ENCODE assay signal across 8 cellular contexts in the genomic region with DNA sequence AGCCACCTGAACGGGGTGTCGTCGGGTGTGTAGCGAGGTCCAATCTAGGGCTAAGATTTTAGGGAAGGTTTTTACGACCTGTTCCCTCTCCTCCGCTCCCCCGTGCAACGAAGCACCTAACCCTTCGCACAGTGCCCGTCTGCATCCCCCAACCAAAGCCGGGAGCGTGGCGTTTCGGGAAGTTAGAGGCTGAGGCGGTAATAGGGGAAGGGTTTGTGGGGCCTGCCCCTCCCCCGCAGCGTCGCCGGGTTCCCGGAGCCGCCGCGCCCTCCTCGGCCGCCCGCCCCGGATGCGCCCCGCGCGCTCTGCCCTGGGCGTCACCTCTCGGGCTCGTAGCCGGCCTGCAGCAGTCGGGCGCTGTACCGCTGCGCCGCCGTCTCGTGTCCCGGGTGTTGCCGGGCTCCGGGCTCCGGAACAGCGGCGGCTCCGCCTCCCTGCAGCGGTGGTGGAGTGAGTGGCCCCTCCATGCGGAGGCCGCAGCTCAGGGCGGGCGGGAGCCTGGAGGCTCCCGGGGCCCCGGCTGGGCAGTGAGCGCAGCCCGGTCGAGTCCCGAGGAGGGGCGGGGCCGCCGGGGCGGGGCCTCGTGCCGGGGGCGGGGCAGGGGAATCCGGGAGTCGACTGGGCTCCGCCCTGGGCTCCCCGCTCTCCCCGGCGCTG. TPM values are rescaled to one million over a fixed set of nuclear protein-coding genes. Genes with fewer than 3 reads are reported as not detected.
DNase-seq lines count a peak whose midpoint lies in the region; ATAC-seq, FAIRE-seq and TF ChIP-seq lines count a peak whose summit lies in the region.

Gene IMPDH1 (minus strand): TSS at position 548 of the 657 bp plus-strand sequence. CDS start 81 bp downstream, at position 467.

- no peak for TF ChIP-seq CTCF in GM10266 (IDR thresholded peaks at IDR 0.05; ENCODE audit: control insufficient read depth, insufficient read depth, low read depth, missing control alignments)
- no peak for TF ChIP-seq CTCF in astrocyte of the spinal cord (IDR thresholded peaks at IDR 0.05; ENCODE audit: low read depth, low read length)
- TF ChIP-seq CTCF in gastrocnemius medialis (IDR thresholded peaks at IDR 0.05 in 4 of 5, conservative IDR thresholded peaks at IDR 0.05 in 1 of 5), result no peak

- DNase-seq in GM10266 (ENCODE audit: extremely low spot score), result peak; percentile 97
- peak; percentile 97 for DNase-seq in H54 (ENCODE audit: insufficient read length, low spot score)
- peak; percentile 76 for DNase-seq in M059J (ENCODE audit: low read depth)
- DNase-seq in T-helper 9 cell, result peak; percentile 86
- peak; percentile 79 for DNase-seq in astrocyte of the spinal cord (ENCODE audit: low read depth, low spot score)
- DNase-seq in gastrocnemius medialis, result peak; percentile 64 to 72
- DNase-seq in cortex of kidney (lab: John Stamatoyannopoulos, UW), result no peak

- in situ Hi-C loops in astrocyte of the spinal cord (cut with HindIII; ENCODE audit: low sequenced_read_pairs), result no loop called here
- in situ Hi-C loops in gastrocnemius medialis (cut with MboI; ENCODE audit: low sequenced_read_pairs in 4 of 4), result no loop called here

- no peak for FAIRE-seq in H54 (lab: Jason Lieb, UNC)

- H3K9me3 ChIP-seq in gastrocnemius medialis, result no peaks in the 10 kb centered on the region

- no peaks in the 10 kb centered on the region for H3K36me3 ChIP-seq in gastrocnemius medialis

- TF ChIP-seq POLR2A in H54 (IDR thresholded peaks at IDR 0.05; ENCODE audit: low read depth, low read length), result peak; percentile 63
- peak; percentile 52 to 63 for TF ChIP-seq POLR2A in gastrocnemius medialis (IDR thresholded peaks at IDR 0.05)

- H3K4me1 ChIP-seq in gastrocnemius medialis, result peaks cover 11 to 27% of the 10 kb centered on the region in 2 donors

- peaks cover 0 to 7% (median 6%) of the 10 kb centered on the region in 3 donors for H3K27me3 ChIP-seq in gastrocnemius medialis

- H3K27ac ChIP-seq in gastrocnemius medialis, result peak within 1 kb of the TSS; percentile 76 to 83 (median 76)

- peak; percentile 85 to 86 for ATAC-seq in gastrocnemius medialis

- intact Hi-C loops in gastrocnemius medialis (cut with DNase I; ENCODE audit: low total_unique reads), result loop anchor here (2.0 kb wide), 1 partner anchor 45 kb away; the partner anchor contains the start of gene HILPDA

- H3K4me3 ChIP-seq in astrocyte of the spinal cord (ENCODE audit: low read depth, low read length) (peak within 1 kb of the TSS; percentile 63), iPS-11a (ENCODE audit: low read depth, low read length) (peak within 1 kb of the TSS; percentile 53), gastrocnemius medialis (peak within 1 kb of the TSS; percentile 59 to 83 (median 70))

RNA-seq across cellular contexts. Expression of gene IMPDH1, which starts in this region (rescaled TPM):
- 40.0 and 59.1 TPM in 2 replicates for total RNA-seq in M059J (2014; rRNA removed; shearing (Covaris generic))
- total RNA-seq in gastrocnemius medialis, result 1 to 10 TPM; 4.0 to 7.1 (median 4.9) TPM
